Comparison of ENCODE assay signal across 1 cellular context in the genomic region with DNA sequence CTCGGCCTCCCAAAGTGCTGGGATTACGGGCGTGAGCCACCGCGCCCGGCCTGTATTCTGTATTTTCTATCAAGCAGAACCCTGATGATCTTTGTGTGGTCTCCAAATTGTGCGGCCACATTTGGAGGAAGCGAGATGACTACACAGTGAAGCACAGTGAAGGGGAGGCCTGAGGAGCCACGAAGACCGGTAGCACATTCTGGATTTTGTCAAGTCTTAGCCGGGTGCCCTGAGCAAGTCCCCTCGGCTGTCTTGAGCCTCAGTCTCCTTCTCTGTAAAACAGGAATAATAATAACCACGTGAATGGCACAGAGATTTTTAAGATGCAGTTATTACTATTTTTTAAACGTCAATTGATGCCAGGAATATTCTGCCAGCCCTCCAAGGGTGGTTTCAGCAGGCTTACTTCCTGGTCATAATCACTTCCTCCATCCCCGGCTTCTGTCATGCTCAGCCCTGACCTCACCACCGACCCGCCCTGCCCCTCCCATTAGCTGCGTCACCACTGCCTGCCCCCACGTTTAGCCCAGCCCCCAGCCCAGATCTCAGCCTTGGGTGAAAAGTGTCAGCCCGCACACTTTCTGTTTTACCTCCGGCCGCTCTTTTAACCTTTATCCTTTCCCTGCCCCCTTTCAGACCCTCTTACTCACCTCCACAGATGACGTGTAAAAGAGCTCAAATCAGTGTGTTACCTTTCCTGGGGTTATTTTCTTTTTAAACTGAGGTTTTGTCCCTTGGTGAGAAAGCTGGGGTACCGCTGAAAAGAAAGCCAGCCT.
TF ChIP-seq lines count a peak whose summit lies in the region.

No MANE protein-coding gene starts in this region.

TF ChIP-seq in HepG2, 621 proteins besides CTCF, POLR2A, EP300 and RAD21 (continues in another document):
- TF ChIP-seq, protein P1, sequence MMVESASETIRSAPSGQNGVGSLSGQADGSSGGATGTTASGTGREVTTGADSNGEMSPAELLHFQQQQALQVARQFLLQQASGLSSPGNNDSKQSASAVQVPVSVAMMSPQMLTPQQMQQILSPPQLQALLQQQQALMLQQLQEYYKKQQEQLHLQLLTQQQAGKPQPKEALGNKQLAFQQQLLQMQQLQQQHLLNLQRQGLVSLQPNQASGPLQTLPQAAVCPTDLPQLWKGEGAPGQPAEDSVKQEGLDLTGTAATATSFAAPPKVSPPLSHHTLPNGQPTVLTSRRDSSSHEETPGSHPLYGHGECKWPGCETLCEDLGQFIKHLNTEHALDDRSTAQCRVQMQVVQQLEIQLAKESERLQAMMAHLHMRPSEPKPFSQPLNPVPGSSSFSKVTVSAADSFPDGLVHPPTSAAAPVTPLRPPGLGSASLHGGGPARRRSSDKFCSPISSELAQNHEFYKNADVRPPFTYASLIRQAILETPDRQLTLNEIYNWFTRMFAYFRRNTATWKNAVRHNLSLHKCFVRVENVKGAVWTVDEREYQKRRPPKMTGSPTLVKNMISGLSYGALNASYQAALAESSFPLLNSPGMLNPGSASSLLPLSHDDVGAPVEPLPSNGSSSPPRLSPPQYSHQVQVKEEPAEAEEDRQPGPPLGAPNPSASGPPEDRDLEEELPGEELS (CRISPR knock-in tag; IDR thresholded peaks at IDR 0.05): 0 out of 2 replicates have a peak, but pooled peaks have one; percentile 41
- TF ChIP-seq KAT8 (CRISPR knock-in tag; IDR thresholded peaks at IDR 0.05) (peak; percentile 85), ZSCAN29 (CRISPR knock-in tag; conservative IDR thresholded peaks at IDR 0.05) (0 out of 2 replicates have a peak, but pooled peaks have one; percentile 19), FOXK2 (IDR thresholded peaks at IDR 0.05) (no peak), STAT5B (CRISPR knock-in tag; IDR thresholded peaks at IDR 0.05) (no peak), ZNF329 (CRISPR knock-in tag; IDR thresholded peaks at IDR 0.05; ENCODE audit: low read depth) (peak; percentile 32; the same call in 1 of the 2 replicates), TGIF2 (CRISPR knock-in tag; IDR thresholded peaks at IDR 0.05) (0 out of 2 replicates have a peak, but pooled peaks have one; percentile 36), ZNF816 (CRISPR knock-in tag; IDR thresholded peaks at IDR 0.05; ENCODE audit: borderline replicate concordance) (peak; percentile 55; the same call in 1 of the 2 replicates), FOXJ3 (CRISPR knock-in tag; IDR thresholded peaks at IDR 0.05; ENCODE audit: borderline replicate concordance) (no peak), HOXA5 (CRISPR knock-in tag; IDR thresholded peaks at IDR 0.05) (no peak), NR2C2 (CRISPR knock-in tag; IDR thresholded peaks at IDR 0.05; ENCODE audit: borderline replicate concordance) (peak; percentile 82), JUN (CRISPR knock-in tag; IDR thresholded peaks at IDR 0.05) (peak; percentile 14; the same call in 1 of the 2 replicates), CCDC6 (CRISPR knock-in tag; IDR thresholded peaks at IDR 0.05) (no peak), HNRNPK (IDR thresholded peaks at IDR 0.05; ENCODE audit: low read depth, low read length, poor library complexity, severe bottlenecking) (no peak), FOXA3 (CRISPR knock-in tag; IDR thresholded peaks at IDR 0.05) (0 out of 2 replicates have a peak, but pooled peaks have one; percentile 23), ELF1 (CRISPR knock-in tag; IDR thresholded peaks at IDR 0.05) (peak; percentile 85), TARDBP (CRISPR knock-in tag; IDR thresholded peaks at IDR 0.05) (peak; percentile 35; the same call in 1 of the 2 replicates), ERF (CRISPR knock-in tag; IDR thresholded peaks at IDR 0.05) (0 out of 2 replicates have a peak, but pooled peaks have one; percentile 40), SP140L (CRISPR knock-in tag; IDR thresholded peaks at IDR 0.05; ENCODE audit: borderline replicate concordance) (0 out of 2 replicates have a peak, but pooled peaks have one; percentile 20), SOX6 (IDR thresholded peaks at IDR 0.05) (no peak), SOX6 (CRISPR knock-in tag; IDR thresholded peaks at IDR 0.05) (peak; percentile 22; the same call in 1 of the 2 replicates), NFIC (IDR thresholded peaks at IDR 0.05; ENCODE audit: low read length) (peak; percentile 21; the same call in 1 of the 2 replicates), SMC3 (IDR thresholded peaks at IDR 0.05; ENCODE audit: low read length) (no peak), ZFX (CRISPR knock-in tag; IDR thresholded peaks at IDR 0.05; ENCODE audit: low read depth) (peak; percentile 24), KDM5B (CRISPR knock-in tag; IDR thresholded peaks at IDR 0.05; ENCODE audit: borderline replicate concordance) (0 out of 2 replicates have a peak, but pooled peaks have one; percentile 25), ZNF331 (CRISPR knock-in tag; IDR thresholded peaks at IDR 0.05) (0 out of 2 replicates have a peak, but pooled peaks have one; percentile 20), SIN3A (IDR thresholded peaks at IDR 0.05; ENCODE audit: borderline replicate concordance, low read depth, low read length) (peak; percentile 55; the same call in 1 of the 2 replicates), YY1 (IDR thresholded peaks at IDR 0.05; ENCODE audit: insufficient read depth, insufficient replicate concordance, low read depth, low read length) (peak; percentile 46), NR3C1 (CRISPR knock-in tag; IDR thresholded peaks at IDR 0.05) (no peak), ZMYM4 (CRISPR knock-in tag; IDR thresholded peaks at IDR 0.05) (0 out of 2 replicates have a peak, but pooled peaks have one; percentile 40), ZNF232 (CRISPR knock-in tag; IDR thresholded peaks at IDR 0.05; ENCODE audit: borderline replicate concordance) (no peak), ARNTL (CRISPR knock-in tag; IDR thresholded peaks at IDR 0.05) (peak; percentile 83), ATF7 (IDR thresholded peaks at IDR 0.05) (no peak; the same call in 1 of the 2 replicates), ATF7 (CRISPR knock-in tag; IDR thresholded peaks at IDR 0.05) (0 out of 2 replicates have a peak, but pooled peaks have one; percentile 35), ATF7-NPFF (CRISPR knock-in tag; IDR thresholded peaks at IDR 0.05; ENCODE audit: low read depth) (no peak), POLR2G (IDR thresholded peaks at IDR 0.05; ENCODE audit: low read depth, low read length) (0 out of 2 replicates have a peak, but pooled peaks have one; percentile 31), GABPB1 (CRISPR knock-in tag; IDR thresholded peaks at IDR 0.05) (peak; percentile 73), GABPA (IDR thresholded peaks at IDR 0.05; ENCODE audit: low read depth, low read length) (no peak; the same call in 1 of the 2 replicates), GABPA (CRISPR knock-in tag; IDR thresholded peaks at IDR 0.05; ENCODE audit: low read depth) (peak; percentile 68), PHF20 (CRISPR knock-in tag; IDR thresholded peaks at IDR 0.05) (peak; percentile 74), ATRX (CRISPR knock-in tag; IDR thresholded peaks at IDR 0.05; ENCODE audit: borderline replicate concordance) (no peak)
- TF ChIP-seq, protein P2, sequence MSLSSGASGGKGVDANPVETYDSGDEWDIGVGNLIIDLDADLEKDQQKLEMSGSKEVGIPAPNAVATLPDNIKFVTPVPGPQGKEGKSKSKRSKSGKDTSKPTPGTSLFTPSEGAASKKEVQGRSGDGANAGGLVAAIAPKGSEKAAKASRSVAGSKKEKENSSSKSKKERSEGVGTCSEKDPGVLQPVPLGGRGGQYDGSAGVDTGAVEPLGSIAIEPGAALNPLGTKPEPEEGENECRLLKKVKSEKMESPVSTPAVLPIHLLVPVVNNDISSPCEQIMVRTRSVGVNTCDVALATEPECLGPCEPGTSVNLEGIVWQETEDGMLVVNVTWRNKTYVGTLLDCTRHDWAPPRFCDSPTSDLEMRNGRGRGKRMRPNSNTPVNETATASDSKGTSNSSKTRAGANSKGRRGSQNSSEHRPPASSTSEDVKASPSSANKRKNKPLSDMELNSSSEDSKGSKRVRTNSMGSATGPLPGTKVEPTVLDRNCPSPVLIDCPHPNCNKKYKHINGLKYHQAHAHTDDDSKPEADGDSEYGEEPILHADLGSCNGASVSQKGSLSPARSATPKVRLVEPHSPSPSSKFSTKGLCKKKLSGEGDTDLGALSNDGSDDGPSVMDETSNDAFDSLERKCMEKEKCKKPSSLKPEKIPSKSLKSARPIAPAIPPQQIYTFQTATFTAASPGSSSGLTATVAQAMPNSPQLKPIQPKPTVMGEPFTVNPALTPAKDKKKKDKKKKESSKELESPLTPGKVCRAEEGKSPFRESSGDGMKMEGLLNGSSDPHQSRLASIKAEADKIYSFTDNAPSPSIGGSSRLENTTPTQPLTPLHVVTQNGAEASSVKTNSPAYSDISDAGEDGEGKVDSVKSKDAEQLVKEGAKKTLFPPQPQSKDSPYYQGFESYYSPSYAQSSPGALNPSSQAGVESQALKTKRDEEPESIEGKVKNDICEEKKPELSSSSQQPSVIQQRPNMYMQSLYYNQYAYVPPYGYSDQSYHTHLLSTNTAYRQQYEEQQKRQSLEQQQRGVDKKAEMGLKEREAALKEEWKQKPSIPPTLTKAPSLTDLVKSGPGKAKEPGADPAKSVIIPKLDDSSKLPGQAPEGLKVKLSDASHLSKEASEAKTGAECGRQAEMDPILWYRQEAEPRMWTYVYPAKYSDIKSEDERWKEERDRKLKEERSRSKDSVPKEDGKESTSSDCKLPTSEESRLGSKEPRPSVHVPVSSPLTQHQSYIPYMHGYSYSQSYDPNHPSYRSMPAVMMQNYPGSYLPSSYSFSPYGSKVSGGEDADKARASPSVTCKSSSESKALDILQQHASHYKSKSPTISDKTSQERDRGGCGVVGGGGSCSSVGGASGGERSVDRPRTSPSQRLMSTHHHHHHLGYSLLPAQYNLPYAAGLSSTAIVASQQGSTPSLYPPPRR (CRISPR knock-in tag; IDR thresholded peaks at IDR 0.05; ENCODE audit: borderline replicate concordance): peak; percentile 30; the same call in 1 of the 2 replicates
- TF ChIP-seq, protein P3, sequence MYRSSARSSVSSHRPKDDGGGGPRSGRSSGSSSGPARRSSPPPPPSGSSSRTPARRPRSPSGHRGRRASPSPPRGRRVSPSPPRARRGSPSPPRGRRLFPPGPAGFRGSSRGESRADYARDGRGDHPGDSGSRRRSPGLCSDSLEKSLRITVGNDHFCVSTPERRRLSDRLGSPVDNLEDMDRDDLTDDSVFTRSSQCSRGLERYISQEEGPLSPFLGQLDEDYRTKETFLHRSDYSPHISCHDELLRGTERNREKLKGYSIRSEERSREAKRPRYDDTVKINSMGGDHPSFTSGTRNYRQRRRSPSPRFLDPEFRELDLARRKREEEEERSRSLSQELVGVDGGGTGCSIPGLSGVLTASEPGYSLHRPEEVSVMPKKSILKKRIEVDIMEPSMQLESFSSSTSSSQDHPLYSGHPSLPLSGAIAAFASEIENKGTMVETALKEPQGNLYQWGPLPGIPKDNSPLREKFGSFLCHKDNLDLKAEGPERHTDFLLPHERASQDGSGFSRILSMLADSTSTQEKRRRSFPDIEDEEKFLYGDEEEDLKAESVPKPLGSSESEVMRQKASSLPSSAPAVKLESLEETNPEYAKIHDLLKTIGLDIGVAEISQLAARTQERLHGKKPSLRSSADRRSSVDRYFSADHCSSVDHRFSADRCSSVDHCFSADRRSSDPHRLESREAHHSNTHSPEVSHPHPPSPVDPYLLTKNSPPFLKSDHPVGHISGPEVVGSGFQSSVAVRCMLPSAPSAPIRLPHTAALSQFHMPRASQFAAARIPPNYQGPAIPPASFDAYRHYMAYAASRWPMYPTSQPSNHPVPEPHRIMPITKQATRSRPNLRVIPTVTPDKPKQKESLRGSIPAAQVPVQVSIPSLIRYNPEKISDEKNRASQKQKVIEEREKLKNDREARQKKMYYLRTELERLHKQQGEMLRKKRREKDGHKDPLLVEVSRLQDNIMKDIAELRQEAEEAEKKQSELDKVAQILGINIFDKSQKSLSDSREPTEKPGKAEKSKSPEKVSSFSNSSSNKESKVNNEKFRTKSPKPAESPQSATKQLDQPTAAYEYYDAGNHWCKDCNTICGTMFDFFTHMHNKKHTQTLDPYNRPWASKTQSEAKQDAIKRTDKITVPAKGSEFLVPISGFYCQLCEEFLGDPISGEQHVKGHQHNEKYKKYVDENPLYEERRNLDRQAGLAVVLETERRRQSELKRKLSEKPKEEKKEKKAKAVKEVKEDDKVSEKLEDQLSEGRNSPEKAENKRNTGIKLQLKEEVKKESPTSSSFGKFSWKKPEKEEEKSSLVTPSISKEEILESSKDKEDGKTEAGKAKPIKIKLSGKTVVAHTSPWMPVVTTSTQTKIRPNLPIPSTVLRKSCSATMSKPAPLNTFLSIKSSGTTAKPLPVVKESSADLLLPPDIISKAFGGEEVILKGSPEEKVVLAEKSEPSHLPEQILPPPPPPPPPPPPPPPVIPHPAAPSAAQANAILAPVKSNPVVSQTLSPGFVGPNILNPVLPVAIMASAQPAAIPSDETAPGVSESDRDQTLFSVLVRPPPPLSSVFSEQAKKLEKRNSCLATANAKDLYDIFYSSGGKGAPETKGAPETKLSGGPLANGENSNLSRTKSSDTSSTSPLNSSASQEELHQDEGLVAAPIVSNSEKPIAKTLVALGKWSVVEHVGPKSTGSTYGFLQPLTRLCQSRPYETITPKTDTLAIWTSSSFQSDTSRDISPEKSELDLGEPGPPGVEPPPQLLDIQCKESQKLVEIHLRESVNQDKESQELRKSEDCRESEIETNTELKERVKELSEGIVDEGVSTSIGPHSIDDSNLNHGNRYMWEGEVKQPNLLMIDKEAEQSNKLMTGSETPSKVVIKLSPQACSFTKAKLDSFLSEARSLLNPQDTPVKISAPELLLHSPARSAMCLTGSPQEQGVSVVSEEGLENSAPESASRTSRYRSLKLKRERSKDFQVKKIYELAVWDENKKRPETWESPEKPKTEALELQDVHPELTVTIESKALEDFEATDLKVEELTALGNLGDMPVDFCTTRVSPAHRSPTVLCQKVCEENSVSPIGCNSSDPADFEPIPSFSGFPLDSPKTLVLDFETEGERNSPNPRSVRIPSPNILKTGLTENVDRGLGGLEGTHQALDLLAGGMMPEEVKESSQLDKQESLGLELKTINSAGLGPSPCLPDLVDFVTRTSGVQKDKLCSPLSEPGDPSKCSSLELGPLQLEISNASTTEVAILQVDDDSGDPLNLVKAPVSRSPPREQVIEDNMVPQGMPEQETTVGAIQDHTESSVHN (CRISPR knock-in tag; IDR thresholded peaks at IDR 0.05): no peak
- TF ChIP-seq, protein P4, sequence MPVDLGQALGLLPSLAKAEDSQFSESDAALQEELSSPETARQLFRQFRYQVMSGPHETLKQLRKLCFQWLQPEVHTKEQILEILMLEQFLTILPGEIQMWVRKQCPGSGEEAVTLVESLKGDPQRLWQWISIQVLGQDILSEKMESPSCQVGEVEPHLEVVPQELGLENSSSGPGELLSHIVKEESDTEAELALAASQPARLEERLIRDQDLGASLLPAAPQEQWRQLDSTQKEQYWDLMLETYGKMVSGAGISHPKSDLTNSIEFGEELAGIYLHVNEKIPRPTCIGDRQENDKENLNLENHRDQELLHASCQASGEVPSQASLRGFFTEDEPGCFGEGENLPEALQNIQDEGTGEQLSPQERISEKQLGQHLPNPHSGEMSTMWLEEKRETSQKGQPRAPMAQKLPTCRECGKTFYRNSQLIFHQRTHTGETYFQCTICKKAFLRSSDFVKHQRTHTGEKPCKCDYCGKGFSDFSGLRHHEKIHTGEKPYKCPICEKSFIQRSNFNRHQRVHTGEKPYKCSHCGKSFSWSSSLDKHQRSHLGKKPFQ (CRISPR knock-in tag; IDR thresholded peaks at IDR 0.05; ENCODE audit: insufficient replicate concordance): peak; percentile 13
